26 cellular contexts compared by ENCODE assay signal in the genomic region with DNA sequence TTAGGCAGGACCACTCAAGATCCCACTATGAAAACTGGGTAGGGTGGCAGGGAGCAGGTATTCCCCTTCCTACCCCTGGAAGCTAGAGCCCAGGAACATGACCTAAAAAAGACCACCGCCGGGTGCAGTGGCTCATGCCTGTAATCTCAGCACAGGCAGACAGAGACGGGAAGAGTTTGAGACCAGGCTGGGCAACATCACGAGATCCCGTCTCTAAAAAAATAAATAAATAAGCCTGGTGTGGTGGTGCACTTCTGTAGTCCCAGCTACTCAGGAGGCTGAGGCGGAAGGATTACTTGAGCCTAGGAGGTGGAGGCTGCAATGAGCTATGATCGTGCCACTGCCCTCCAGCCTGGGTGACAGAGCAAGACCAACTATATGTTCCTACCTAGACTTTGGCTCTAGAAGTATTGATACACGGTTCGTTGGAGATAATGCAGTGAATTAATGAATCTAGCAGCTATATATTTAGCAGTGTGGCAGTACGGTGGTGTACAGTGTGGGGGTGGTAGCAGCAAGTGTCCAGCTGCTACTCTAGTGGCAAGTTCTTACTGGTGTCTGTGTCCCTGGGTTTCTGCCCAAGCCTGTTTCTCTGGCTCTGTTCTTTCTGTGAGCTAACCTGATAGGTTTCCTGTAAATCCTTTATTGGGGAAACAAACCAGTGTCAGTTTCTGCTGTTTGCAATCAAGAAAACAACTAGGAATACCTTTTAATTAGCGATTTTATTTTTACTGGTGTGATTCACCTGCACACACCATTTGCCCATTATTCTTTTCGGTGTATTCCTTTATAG. TPM values are rescaled to one million over a fixed set of nuclear protein-coding genes. Genes with fewer than 3 reads are reported as not detected.
DNase-seq lines count a peak whose midpoint lies in the region; ATAC-seq and TF ChIP-seq lines count a peak whose summit lies in the region.
"Had no signal": no experiment of that assay in that cellular context is flagged by ENCODE, and none has a peak within 500 bp of the region (broad histone marks: within the 10 kb centered on the region; RNA-seq: fewer than 3 reads in every experiment).

No MANE protein-coding gene starts in this region.

- POLR2A ChIA-PET in MCF 10A (lab: Yijun Ruan, JAX) = interaction anchor here (0.6 to 1.6 kb wide), 2 partner anchors 8 to 23 kb away, joined by 3 to 4 read pairs; no protein-coding TSS in a partner anchor
- POLR2A ChIA-PET in RWPE1 (lab: Yijun Ruan, JAX; ENCODE audit: low non-redundant PET) = no interaction called here

- H3K9me3 Mint-ChIP-seq in MCF 10A (ENCODE audit: unreplicated experiment) (no peaks in the 10 kb centered on the region), nephron progenitor cell (no peaks in the 10 kb centered on the region)
- H3K9me3 Mint-ChIP-seq: CD8-positive, alpha-beta T cell; H9; HFFc6 had no signal

- H3K36me3 Mint-ChIP-seq in MCF 10A (ENCODE audit: insufficient read depth, unreplicated experiment) (no peaks in the 10 kb centered on the region), nephron progenitor cell (ENCODE audit: low read depth) (no peaks in the 10 kb centered on the region)

- in situ Hi-C loops in mammary epithelial cell (cut with MboI; ENCODE audit: low sequenced_read_pairs in 2 of 2) = no loop called here

- intact Hi-C loops in mammary epithelial cell (cut with micrococcal nuclease) (no loop called here), MCF 10A (cut with micrococcal nuclease) (no loop called here)

- CTCF ChIA-PET in mammary epithelial cell (lab: Charles Lee; ENCODE audit: low non-redundant PET) (interaction anchor here (0.5 kb wide), 1 partner anchor 339 kb away, joined by 18 read pairs; no protein-coding TSS in a partner anchor), MCF 10A (lab: Yijun Ruan, JAX) (interaction anchor here (0.6 to 1.8 kb wide), 7 partner anchors 11 to 283 kb away, joined by 3 to 7 read pairs (median 3); no protein-coding TSS in a partner anchor), RWPE1 (lab: Yijun Ruan, JAX) (no interaction called here)

- H3K36me3 ChIP-seq in mammary epithelial cell (ENCODE audit: insufficient read depth, low read length) = no peaks in the 10 kb centered on the region
- H3K36me3 ChIP-seq: BLaER1, SJSA1 had no signal

- peak overlapping the region; percentile 26 for H3K9ac ChIP-seq in mammary epithelial cell (ENCODE audit: insufficient read depth, low read length)
- H3K9ac ChIP-seq: BLaER1, GM23248 had no signal

- H3K4me3 Mint-ChIP-seq in MCF 10A (ENCODE audit: unreplicated experiment) = no peak overlapping the region
- no peak overlapping the region for H3K4me3 Mint-ChIP-seq in nephron progenitor cell
- H3K4me3 Mint-ChIP-seq: CD8-positive, alpha-beta T cell; H9; HFFc6 had no signal

- no peaks in the 10 kb centered on the region for H3K9me3 ChIP-seq in mammary epithelial cell (replicated peaks; ENCODE audit: insufficient read depth, low read length)
- H3K9me3 ChIP-seq: BLaER1, SJSA1 had no signal

- H2AFZ ChIP-seq in mammary epithelial cell (ENCODE audit: low read depth, low read length) = peak overlapping the region; percentile 3
- H2AFZ ChIP-seq: GM23248 had no signal

- H3K27ac ChIP-seq in mammary epithelial cell (ENCODE audit: insufficient read depth, low read depth, low read length) = peak overlapping the region; percentile 37
- H3K27ac ChIP-seq in RWPE1 = peak overlapping the region; percentile 54
- H3K27ac ChIP-seq: BLaER1, GM23248, HL-60, SJSA1 had no signal

- WGBS in mammary epithelial cell (ENCODE audit: low coverage, missing lambda C conversion rate) = 54% methylated on average over 12 of the region's 12 CpGs

- H3K27me3 Mint-ChIP-seq in MCF 10A (ENCODE audit: insufficient read depth, unreplicated experiment) (no peaks in the 10 kb centered on the region), nephron progenitor cell (ENCODE audit: low read depth, poor library complexity) (peaks cover 50% of the 10 kb centered on the region)

- H3K4me1 Mint-ChIP-seq in MCF 10A (ENCODE audit: insufficient read depth, unreplicated experiment) (peaks cover 6% of the 10 kb centered on the region), nephron progenitor cell (peaks cover 15% of the 10 kb centered on the region)

- BruUV-seq in mammary epithelial cell (replicated peaks; lab: Mats Ljungman, UMichigan) (no TSS peak), MCF 10A (replicated peaks; lab: Mats Ljungman, UMichigan) (no TSS peak)

- TF ChIP-seq CTCF in mammary epithelial cell (conservative IDR thresholded peaks at IDR 0.05 in 1 of 2, IDR thresholded peaks at IDR 0.05 in 1 of 2; ENCODE audit: extremely low read depth in 1 of 2, insufficient read depth in 1 of 2, low read depth in 1 of 2, low read length in 2 of 2) = no peak
- TF ChIP-seq CTCF in MCF 10A (IDR thresholded peaks at IDR 0.05; ENCODE audit: unreplicated experiment) = no peak
- no peak for TF ChIP-seq CTCF in RWPE1 (conservative IDR thresholded peaks at IDR 0.05; ENCODE audit: low read depth)
- no peak for TF ChIP-seq CTCF in nephron progenitor cell (IDR thresholded peaks at IDR 0.05)

- peaks cover 18% of the 10 kb centered on the region for H3K4me1 ChIP-seq in mammary epithelial cell (ENCODE audit: insufficient read depth, low read length)

- peak overlapping the region; percentile 57 for H3K4me2 ChIP-seq in mammary epithelial cell (ENCODE audit: insufficient read depth, low read depth, low read length)
- H3K4me2 ChIP-seq: BLaER1 had no signal

- no peaks in the 10 kb centered on the region for H4K20me1 ChIP-seq in mammary epithelial cell (ENCODE audit: insufficient read depth, low read length)

- no peaks in the 10 kb centered on the region for H3K27me3 ChIP-seq in mammary epithelial cell (ENCODE audit: insufficient read depth, low read length)
- H3K27me3 ChIP-seq: BLaER1 had no signal

- dilution Hi-C loops in mammary epithelial cell (cut with HindIII; ENCODE audit: low sequenced_read_pairs) = no loop called here

- H3K4me3 ChIP-seq in mammary epithelial cell (replicated peaks in 1 of 3; ENCODE audit: insufficient read depth in 1 of 3, low read depth in 2 of 3, low read length in 3 of 3) = no peak overlapping the region
- H3K4me3 ChIP-seq: BLaER1, GM23248, SJSA1 had no signal

- ATAC-seq in esophagus mucosa = peak; percentile 42
- no peak for ATAC-seq in GM18517 (IDR thresholded peaks at IDR 0.05; ENCODE audit: unreplicated experiment)
- ATAC-seq: CD8-positive, alpha-beta T cell; Right ventricle myocardium inferior had no signal

- H3K79me2 ChIP-seq in mammary epithelial cell (ENCODE audit: insufficient read depth, low read length) = peaks cover 11% of the 10 kb centered on the region

- DNase-seq in mammary epithelial cell (peak; percentile 65), MCF 10A (ENCODE audit: unreplicated experiment) (no peak), RWPE1 (ENCODE audit: low spot score) (no peak), ureter (ENCODE audit: low spot score) (peak; percentile 65), nephron progenitor cell (no peak)
- DNase-seq: CD8-positive, alpha-beta T cell; EL; GM23248; H9; HFFc6; KG1; MV-4-11; NCI-H1105 treated with DMSO at 0.1 percent for 48 hours; NCI-H2081 treated with DMSO at 0.1 percent for 48 hours; NCI-H2227 treated with DMSO at 0.1 percent for 48 hours; NCI-H524 treated with DMSO at 0.1 percent for 48 hours; NCI-H82; OCI-M1; T-helper 1 cell had no signal

- H3K27ac Mint-ChIP-seq in MCF 10A (ENCODE audit: low read depth, unreplicated experiment) = no peak overlapping the region
- H3K27ac Mint-ChIP-seq in nephron progenitor cell = no peak overlapping the region
- H3K27ac Mint-ChIP-seq: CD8-positive, alpha-beta T cell; HFFc6 had no signal

RNA-seq across cellular contexts. Expression of gene USP31, which starts 3.3 kb away (rescaled TPM):
- total RNA-seq in mammary epithelial cell = 10 to 100 TPM; 30.5 to 36.2 TPM
- 16.5 TPM for polyA plus RNA-seq in mammary epithelial cell
- 27.6 TPM for polyA minus RNA-seq in mammary epithelial cell
- total RNA-seq in MCF 10A (2022) = 23.0 and 26.9 TPM in 2 replicates
- total RNA-seq in esophagus mucosa = 8.7 TPM
- total RNA-seq in ureter = 58.2 TPM

RNA-seq across cellular contexts. Expression of gene SCNN1G, which starts 30.0 kb away (rescaled TPM):
- total RNA-seq in mammary epithelial cell = 1 to 10 TPM; 1.2 to 4.7 TPM
- polyA plus RNA-seq in mammary epithelial cell = 0.96 TPM
- polyA minus RNA-seq in mammary epithelial cell = 1.5 TPM
- 7.9 and 11.9 TPM in 2 replicates for total RNA-seq in MCF 10A (2022)
- 10.1 TPM for total RNA-seq in esophagus mucosa
- total RNA-seq in ureter = 18.9 TPM
- total RNA-seq: CD8-positive, alpha-beta T cell; GM23248; HFFc6; HT1080; SJSA1 had no signal
- polyA plus RNA-seq: GM23248 had no signal

Comparison
In these comparisons a context has a peak if more than half of its experiments do, and no peak if none do; other contexts are left out.
1. DNase-seq: peak in mammary epithelial cell (single experiment) and ureter (single experiment); none in MCF 10A (single experiment), RWPE1 (single experiment) and nephron progenitor cell (single experiment).